20 cellular contexts compared by ENCODE assay signal in the genomic region with DNA sequence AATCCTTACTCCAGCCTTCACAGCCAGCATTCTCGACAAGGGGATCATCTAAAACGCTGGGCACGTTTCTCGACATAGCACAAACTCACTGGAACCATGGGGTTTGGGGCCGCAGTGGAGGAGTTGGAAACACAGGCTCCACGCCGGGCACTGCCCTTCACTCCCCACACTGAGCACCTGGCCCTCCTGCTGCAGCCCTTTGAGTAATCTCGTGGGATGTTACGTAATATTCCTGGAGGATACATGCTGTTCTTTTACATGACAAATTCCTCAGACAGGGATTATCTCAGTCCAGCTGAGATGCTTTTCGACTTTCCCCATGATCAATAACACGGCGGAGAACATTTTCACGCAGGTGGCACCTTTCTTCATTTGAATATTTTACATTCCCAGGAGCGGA.
DNase-seq lines count a peak whose midpoint lies in the region; ATAC-seq, FAIRE-seq and TF ChIP-seq lines count a peak whose summit lies in the region.
"Had no signal": no experiment of that assay in that cellular context is flagged by ENCODE, and none has a peak within 500 bp of the region (broad histone marks: within the 10 kb centered on the region; RNA-seq: fewer than 3 reads in every experiment).

No MANE protein-coding gene starts in this region.

- H3K36me3 Mint-ChIP-seq in endodermal cell (ENCODE audit: low read depth): no peaks in the 10 kb centered on the region
- H3K36me3 Mint-ChIP-seq: IgD-negative memory B cell had no signal

- no peaks in the 10 kb centered on the region for H3K27me3 ChIP-seq in H7 (ENCODE audit: control insufficient read depth, insufficient read depth, low read length)
- no peaks in the 10 kb centered on the region for H3K27me3 ChIP-seq in IMR-90 (ENCODE audit: control insufficient read depth, insufficient read depth, low read length)
- no peaks in the 10 kb centered on the region for H3K27me3 ChIP-seq in pancreas
- no peaks in the 10 kb centered on the region for H3K27me3 ChIP-seq in endodermal cell (ENCODE audit: control insufficient read depth, insufficient read depth, low read length, poor library complexity, severe bottlenecking)

- no peak overlapping the region for H2AK9ac ChIP-seq in IMR-90 (replicated peaks; ENCODE audit: low read depth, low read length, poor library complexity)

- no peaks in the 10 kb centered on the region for H3K9me1 ChIP-seq in IMR-90 (ENCODE audit: insufficient read depth, low read length)

- no peak overlapping the region for H3K27ac ChIP-seq in IMR-90 (ENCODE audit: insufficient read depth, low read length)
- no peak overlapping the region for H3K27ac ChIP-seq in pancreas
- H3K27ac ChIP-seq in endodermal cell (ENCODE audit: low read depth, low read length): no peak overlapping the region
- H3K27ac ChIP-seq: C4-2B, GM23248 had no signal

- H2AFZ ChIP-seq in IMR-90 (replicated peaks; ENCODE audit: low read length, poor library complexity): no peak overlapping the region
- H2AFZ ChIP-seq: GM23248 had no signal

- no peak for TF ChIP-seq RAD21 in IMR-90 (IDR thresholded peaks at IDR 0.05; ENCODE audit: low read length)

- no peak overlapping the region for H3K4ac ChIP-seq in IMR-90 (ENCODE audit: low read depth, low read length)

- H3K56ac ChIP-seq in IMR-90 (ENCODE audit: extremely low read depth, insufficient read depth, low read length): no peak overlapping the region

- no peaks in the 10 kb centered on the region for H3K9me3 Mint-ChIP-seq in endodermal cell
- H3K9me3 Mint-ChIP-seq: CD4-positive, alpha-beta T cell had no signal

- no peak overlapping the region for H3K23ac ChIP-seq in IMR-90 (ENCODE audit: low read depth, low read length)

- intact Hi-C loops in IMR-90 (cut with micrococcal nuclease) (no loop called here), pancreas (cut with DNase I) (no loop called here)

- in situ Hi-C loops in IMR-90 (cut with MboI; ENCODE audit: low sequenced_read_pairs): no loop called here

- no peak overlapping the region for H2BK15ac ChIP-seq in IMR-90 (ENCODE audit: low read depth, low read length)

- no peak overlapping the region for H3K4me3 Mint-ChIP-seq in endodermal cell
- H3K4me3 Mint-ChIP-seq: CD4-positive, alpha-beta T cell; IgD-negative memory B cell had no signal

- CTCF ChIA-PET in IMR-90 (lab: Yijun Ruan, JAX): no interaction called here

- ATAC-seq in IMR-90 (ENCODE audit: low read depth) (no peak), pancreas (no peak)

- H3K4me1 ChIP-seq in IMR-90 (ENCODE audit: control insufficient read depth, insufficient read depth, low read length) (no peaks in the 10 kb centered on the region), pancreas (no peaks in the 10 kb centered on the region), endodermal cell (ENCODE audit: control insufficient read depth, insufficient read depth, low read length) (no peaks in the 10 kb centered on the region)
- H3K4me1 ChIP-seq: Caco-2, HAP-1 had no signal

- no peak overlapping the region for H2AK5ac ChIP-seq in IMR-90 (ENCODE audit: low read depth, low read length)

- no peak overlapping the region for H3K18ac ChIP-seq in IMR-90 (ENCODE audit: low read depth, low read length)

- no TSS peak for BruUV-seq in IMR-90 (replicated peaks; lab: Mats Ljungman, UMichigan)

- dilution Hi-C loops in IMR-90 (cut with HindIII; ENCODE audit: low sequenced_read_pairs, unreplicated experiment): no loop called here

- POLR2A ChIA-PET in IMR-90 (lab: Charles Lee; ENCODE audit: unreplicated experiment): no interaction called here

- H3K4me3 ChIP-seq in H7 (ENCODE audit: insufficient read depth, low read depth, low read length): no peak overlapping the region
- H3K4me3 ChIP-seq in IMR-90 (ENCODE audit: insufficient read depth, low read depth, low read length): no peak overlapping the region
- no peak overlapping the region for H3K4me3 ChIP-seq in epithelial cell of esophagus (ENCODE audit: low read length)
- no peak overlapping the region for H3K4me3 ChIP-seq in pancreas
- H3K4me3 ChIP-seq in endodermal cell (ENCODE audit: low read length): no peak overlapping the region
- H3K4me3 ChIP-seq: GM23248, HAP-1 had no signal

- no peak overlapping the region for H2BK5ac ChIP-seq in IMR-90 (ENCODE audit: low read depth, low read length, poor library complexity, severe bottlenecking)

- no peak overlapping the region for H4K8ac ChIP-seq in IMR-90 (ENCODE audit: low read depth in 2 of 2, low read length in 2 of 2)

- H3K9ac ChIP-seq in IMR-90 (ENCODE audit: low read depth, low read length) (no peak overlapping the region), endodermal cell (ENCODE audit: extremely low read depth, low read length, poor library complexity, severe bottlenecking) (no peak overlapping the region)
- H3K9ac ChIP-seq: GM23248 had no signal

- no peak overlapping the region for H3K27ac Mint-ChIP-seq in endodermal cell
- H3K27ac Mint-ChIP-seq: CD4-positive, alpha-beta T cell; IgD-negative memory B cell had no signal

- no peak overlapping the region for H2BK20ac ChIP-seq in IMR-90 (ENCODE audit: low read depth, low read length)

- H4K91ac ChIP-seq in IMR-90 (ENCODE audit: insufficient read depth, low read depth, low read length): no peak overlapping the region

- TF ChIP-seq CTCF in IMR-90 (conservative IDR thresholded peaks at IDR 0.05; ENCODE audit: low read depth, low read length) (no peak), epithelial cell of esophagus (IDR thresholded peaks at IDR 0.05; ENCODE audit: insufficient read depth, low read depth, low read length, missing control alignments) (no peak), pancreas (IDR thresholded peaks at IDR 0.05) (no peak), endodermal cell (conservative IDR thresholded peaks at IDR 0.05) (no peak)

- FAIRE-seq in pancreas (lab: Jason Lieb, UNC): no peak
- FAIRE-seq: A204.1, D721Med, G401.6, GM12891 had no signal

- TF ChIP-seq POLR2A in IMR-90 (IDR thresholded peaks at IDR 0.05; ENCODE audit: low read depth, low read length): no peak

- H3K4me2 ChIP-seq in IMR-90 (ENCODE audit: low read depth, low read length): no peak overlapping the region

- DNase-seq in H7 (peak; percentile 66), IMR-90 (no peak), epithelial cell of esophagus (ENCODE audit: low read depth) (peak; percentile 4), renal cortical epithelial cell (ENCODE audit: low read depth) (peak; percentile 18), NCI-H774 (lab: John Stamatoyannopoulos, UW) (no peak), pancreas (no peak), endodermal cell (no peak)
- DNase-seq: ACHN; AML-193; Caco-2; CD4-positive, alpha-beta T cell; GM23248; KBM-7 had no signal

- H4K20me1 ChIP-seq in IMR-90 (ENCODE audit: insufficient read depth, low read length): no peaks in the 10 kb centered on the region; the same call in 1 of the 2 replicates

- H3K14ac ChIP-seq in IMR-90 (replicated peaks; ENCODE audit: low read depth, low read length): no peak overlapping the region

- H3K4me1 Mint-ChIP-seq in endodermal cell: no peaks in the 10 kb centered on the region
- H3K4me1 Mint-ChIP-seq: IgD-negative memory B cell had no signal

- H4K5ac ChIP-seq in IMR-90 (ENCODE audit: low read depth, low read length): no peak overlapping the region

- peaks cover 5% of the 10 kb centered on the region for H3K9me3 ChIP-seq in IMR-90 (ENCODE audit: control insufficient read depth, insufficient read depth, low read length)
- no peaks in the 10 kb centered on the region for H3K9me3 ChIP-seq in pancreas
- no peaks in the 10 kb centered on the region for H3K9me3 ChIP-seq in endodermal cell (ENCODE audit: control insufficient read depth, low read length)
- H3K9me3 ChIP-seq: Caco-2, HAP-1 had no signal

- H3K27me3 Mint-ChIP-seq in endodermal cell (ENCODE audit: insufficient read depth): no peaks in the 10 kb centered on the region
- H3K27me3 Mint-ChIP-seq: IgD-negative memory B cell had no signal

- 74% methylated on average over 5 of the region's 14 CpGs; no CpG with 5 or more reads in 1 of the 2 experiments for WGBS in IMR-90 (ENCODE audit: extremely low coverage in 2 of 2, insufficient read length in 1 of 2), 2 experiments
- 82 to 83% methylated on average over 14 of the region's 14 CpGs for WGBS in pancreas, 2 donors
- WGBS in endodermal cell (ENCODE audit: insufficient coverage in 1 of 2, insufficient read length in 1 of 2), 2 experiments: 86 to 90% methylated on average over 13 to 14 of the region's 14 CpGs

- H3K79me1 ChIP-seq in IMR-90 (ENCODE audit: low read depth in 1 of 2, low read length in 2 of 2): no peaks in the 10 kb centered on the region

- H3K36me3 ChIP-seq in H7 (replicated peaks; ENCODE audit: control insufficient read depth, insufficient read depth, low read length) (no peaks in the 10 kb centered on the region), IMR-90 (ENCODE audit: control insufficient read depth, insufficient read depth, low read length) (no peaks in the 10 kb centered on the region), pancreas (no peaks in the 10 kb centered on the region), endodermal cell (ENCODE audit: control insufficient read depth, insufficient read depth, low read length) (no peaks in the 10 kb centered on the region)
- H3K36me3 ChIP-seq: HAP-1 had no signal

- no peak overlapping the region for H2BK120ac ChIP-seq in IMR-90 (ENCODE audit: low read depth, low read length)

TF ChIP-seq in IMR-90, 13 proteins besides CTCF, POLR2A, EP300 and RAD21:
- TF ChIP-seq CEBPB (IDR thresholded peaks at IDR 0.05; ENCODE audit: low read depth, low read length) (peak; percentile 66), SMC3 (IDR thresholded peaks at IDR 0.05; ENCODE audit: low read depth, low read length) (no peak), MAZ (IDR thresholded peaks at IDR 0.05; ENCODE audit: borderline replicate concordance, low read depth, low read length) (no peak), NFE2L2 (IDR thresholded peaks at IDR 0.05; ENCODE audit: low read depth, low read length) (no peak)
- TF ChIP-seq, protein P1, sequence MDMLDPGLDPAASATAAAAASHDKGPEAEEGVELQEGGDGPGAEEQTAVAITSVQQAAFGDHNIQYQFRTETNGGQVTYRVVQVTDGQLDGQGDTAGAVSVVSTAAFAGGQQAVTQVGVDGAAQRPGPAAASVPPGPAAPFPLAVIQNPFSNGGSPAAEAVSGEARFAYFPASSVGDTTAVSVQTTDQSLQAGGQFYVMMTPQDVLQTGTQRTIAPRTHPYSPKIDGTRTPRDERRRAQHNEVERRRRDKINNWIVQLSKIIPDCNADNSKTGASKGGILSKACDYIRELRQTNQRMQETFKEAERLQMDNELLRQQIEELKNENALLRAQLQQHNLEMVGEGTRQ (IDR thresholded peaks at IDR 0.05; ENCODE audit: low read depth, low read length): no peak

Comparison
In these comparisons a context has a peak if more than half of its experiments do, and no peak if none do; other contexts are left out.
1. DNase-seq: peak in H7 (single experiment), epithelial cell of esophagus (single experiment) and renal cortical epithelial cell (single experiment); none in IMR-90 (single experiment), NCI-H774 (single experiment), pancreas (0 of 6) and endodermal cell (single experiment).